In the genomic region with DNA sequence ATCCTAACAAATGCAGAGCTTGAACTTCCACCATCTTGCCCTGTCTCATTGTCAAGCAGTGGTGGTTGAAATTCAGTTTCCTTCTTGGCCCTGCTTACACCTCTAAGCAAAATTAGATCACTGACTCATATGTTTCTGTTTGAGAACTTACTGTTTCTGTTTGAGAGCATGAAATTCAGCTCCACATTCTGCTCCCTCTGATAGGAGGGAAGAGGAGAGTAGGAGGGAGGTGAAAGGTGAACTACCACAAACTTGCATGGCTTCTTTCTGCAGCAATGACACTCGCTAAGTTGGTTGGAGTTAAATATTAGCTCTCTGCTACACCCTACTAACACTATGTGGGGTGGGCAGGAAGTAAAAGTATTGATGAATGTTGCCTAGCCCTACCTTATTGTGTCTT, we compare ENCODE assay signal across 28 cellular contexts.
DNase-seq lines count a peak whose midpoint lies in the region; ATAC-seq and TF ChIP-seq lines count a peak whose summit lies in the region.
"Had no signal": no experiment of that assay in that cellular context is flagged by ENCODE, and none has a peak within 500 bp of the region (broad histone marks: within the 10 kb centered on the region; RNA-seq: fewer than 3 reads in every experiment).

No MANE protein-coding gene starts in this region.

- no peaks in the 10 kb centered on the region for H3K36me3 Mint-ChIP-seq in naive thymus-derived CD8-positive, alpha-beta T cell
- H3K36me3 Mint-ChIP-seq: activated CD8-positive, alpha-beta memory T cell treated with anti-CD3 and anti-CD28 coated beads, Interleukin-2, amount 10 ng/mL, durations not matched to agents 7 days and 5 days; activated naive CD8-positive, alpha-beta T cell; memory B cell; naive B cell had no signal

- intact Hi-C loops in mucosa of descending colon (cut with DNase I, micrococcal nuclease) (no loop called here), uterus (cut with DNase I; ENCODE audit: low total_unique reads) (no loop called here)

- H3K27ac Mint-ChIP-seq in naive thymus-derived CD8-positive, alpha-beta T cell, result no peak overlapping the region
- H3K27ac Mint-ChIP-seq: activated CD4-positive, alpha-beta T cell treated with anti-CD3 and anti-CD28 coated beads, Interleukin-2, amount 10 ng/mL, durations not matched to agents 24 days and 14 days; activated CD8-positive, alpha-beta memory T cell treated with anti-CD3 and anti-CD28 coated beads, Interleukin-2, amount 10 ng/mL, durations not matched to agents 7 days and 5 days; activated naive CD8-positive, alpha-beta T cell; memory B cell; naive B cell; T-helper 1 cell treated with Interleukin-12 subunit alpha and Interleukin-12 subunit beta and Interleukin-4 antibody, amounts not matched to agents 30 μg/mL and 1 μg/mL, for 36 hours had no signal

- H3K9me3 Mint-ChIP-seq in naive thymus-derived CD8-positive, alpha-beta T cell, result peaks cover 0 to 2% (median 0%) of the 10 kb centered on the region in 9 donors
- H3K9me3 Mint-ChIP-seq: activated CD4-positive, alpha-beta T cell treated with anti-CD3 and anti-CD28 coated beads, Interleukin-2, amount 10 ng/mL, durations not matched to agents 24 days and 14 days; memory B cell; T-helper 1 cell treated with Interleukin-12 subunit alpha and Interleukin-12 subunit beta and Interleukin-4 antibody, amounts not matched to agents 30 μg/mL and 1 μg/mL, for 36 hours had no signal

- H3K4me3 ChIP-seq in mucosa of descending colon (no peak overlapping the region), uterus (no peak overlapping the region)
- H3K4me3 ChIP-seq: dorsolateral prefrontal cortex, K562, MG63, SJSA1, testis had no signal

- ATAC-seq in GM18870 (IDR thresholded peaks at IDR 0.05; ENCODE audit: unreplicated experiment) (peak; percentile 88), HG02678 (IDR thresholded peaks at IDR 0.05; ENCODE audit: unreplicated experiment) (peak; percentile 66), HG03432 (IDR thresholded peaks at IDR 0.05; ENCODE audit: unreplicated experiment) (peak; percentile 89), mucosa of descending colon (peak; percentile 82), GM21360 (IDR thresholded peaks at IDR 0.05; ENCODE audit: unreplicated experiment) (no peak)
- no peak for ATAC-seq in naive thymus-derived CD8-positive, alpha-beta T cell
- ATAC-seq: activated CD8-positive, alpha-beta memory T cell treated with anti-CD3 and anti-CD28 coated beads, Interleukin-2, amount 10 ng/mL, durations not matched to agents 7 days and 5 days; K562 had no signal

- TF ChIP-seq CTCF in mucosa of descending colon (IDR thresholded peaks at IDR 0.05) (no peak), uterus (IDR thresholded peaks at IDR 0.05) (no peak)

- no peak for TF ChIP-seq POLR2A in uterus (IDR thresholded peaks at IDR 0.05)

- peaks cover 0 to 3% of the 10 kb centered on the region in 2 donors for H3K27me3 ChIP-seq in uterus
- H3K27me3 ChIP-seq: MG63, SJSA1, testis had no signal

- DNase-seq in mucosa of descending colon (peak in 1 of 3 donors; percentile 7), NCI-H2107 treated with DMSO at 0.1 percent for 48 hours (lab: John Stamatoyannopoulos, UW; ENCODE audit: unreplicated experiment) (no peak), uterus (no peak)
- DNase-seq in naive thymus-derived CD8-positive, alpha-beta T cell, result no peak
- DNase-seq: activated CD4-positive, alpha-beta T cell treated with anti-CD3 and anti-CD28 coated beads, Interleukin-2, amount 10 ng/mL, durations not matched to agents 24 days and 14 days; activated CD8-positive, alpha-beta memory T cell treated with anti-CD3 and anti-CD28 coated beads, Interleukin-2, amount 10 ng/mL, durations not matched to agents 7 days and 5 days; dorsolateral prefrontal cortex; EL; glutamatergic neuron; MG63; naive B cell; NCI-H1436; NCI-H2171; NCI-H526; occipital lobe; stimulated activated CD4-positive, alpha-beta T cell treated with anti-CD3 and anti-CD28 coated beads, Interleukin-2, amount 100 ng/mL, for 48 hours; stimulated activated naive CD4-positive, alpha-beta T cell; testis had no signal

- H3K27ac ChIP-seq in uterus, result no peak overlapping the region
- H3K27ac ChIP-seq: C4-2B, dorsolateral prefrontal cortex, SJSA1, testis had no signal

- H3K36me3 ChIP-seq in mucosa of descending colon (ENCODE audit: low read depth), result no peaks in the 10 kb centered on the region
- H3K36me3 ChIP-seq in uterus, result no peaks in the 10 kb centered on the region
- H3K36me3 ChIP-seq: MG63, SJSA1 had no signal

- H3K9me3 ChIP-seq in mucosa of descending colon, result no peaks in the 10 kb centered on the region
- no peaks in the 10 kb centered on the region for H3K9me3 ChIP-seq in uterus
- H3K9me3 ChIP-seq: MG63, SJSA1, testis had no signal

- no peaks in the 10 kb centered on the region for H3K4me1 ChIP-seq in mucosa of descending colon (ENCODE audit: low read depth)
- H3K4me1 ChIP-seq in uterus, result no peaks in the 10 kb centered on the region
- H3K4me1 ChIP-seq: SJSA1, testis had no signal

- H3K4me1 Mint-ChIP-seq in naive thymus-derived CD8-positive, alpha-beta T cell, result no peaks in the 10 kb centered on the region
- H3K4me1 Mint-ChIP-seq: activated CD4-positive, alpha-beta T cell treated with anti-CD3 and anti-CD28 coated beads, Interleukin-2, amount 10 ng/mL, durations not matched to agents 24 days and 14 days; activated CD8-positive, alpha-beta memory T cell treated with anti-CD3 and anti-CD28 coated beads, Interleukin-2, amount 10 ng/mL, durations not matched to agents 7 days and 5 days; memory B cell; naive B cell had no signal

- peaks cover 0 to 3% (median 0%) of the 10 kb centered on the region in 5 donors for H3K27me3 Mint-ChIP-seq in naive thymus-derived CD8-positive, alpha-beta T cell
- H3K27me3 Mint-ChIP-seq: activated CD4-positive, alpha-beta T cell treated with anti-CD3 and anti-CD28 coated beads, Interleukin-2, amount 10 ng/mL, durations not matched to agents 24 days and 14 days; activated CD8-positive, alpha-beta memory T cell treated with anti-CD3 and anti-CD28 coated beads, Interleukin-2, amount 10 ng/mL, durations not matched to agents 7 days and 5 days; activated naive CD8-positive, alpha-beta T cell; memory B cell; naive B cell had no signal

- POLR2A ChIA-PET in naive thymus-derived CD8-positive, alpha-beta T cell (lab: Charles Lee), result no interaction called here

- no peak overlapping the region for H3K4me3 Mint-ChIP-seq in naive thymus-derived CD8-positive, alpha-beta T cell
- H3K4me3 Mint-ChIP-seq: activated CD4-positive, alpha-beta T cell treated with anti-CD3 and anti-CD28 coated beads, Interleukin-2, amount 10 ng/mL, durations not matched to agents 24 days and 14 days; activated CD8-positive, alpha-beta memory T cell treated with anti-CD3 and anti-CD28 coated beads, Interleukin-2, amount 10 ng/mL, durations not matched to agents 7 days and 5 days; activated naive CD8-positive, alpha-beta T cell; memory B cell; naive B cell; T-helper 1 cell treated with Interleukin-12 subunit alpha and Interleukin-12 subunit beta and Interleukin-4 antibody, amounts not matched to agents 30 μg/mL and 1 μg/mL, for 36 hours had no signal

Comparison
In these comparisons a context has a peak if more than half of its experiments do, and no peak if none do; other contexts are left out.
1. ATAC-seq: peak in GM18870 (single experiment), HG02678 (single experiment), HG03432 (single experiment) and mucosa of descending colon (single experiment); none in naive thymus-derived CD8-positive, alpha-beta T cell (0 of 2) and GM21360 (single experiment).